Comparison of ENCODE assay signal across 12 cellular contexts in the genomic region with DNA sequence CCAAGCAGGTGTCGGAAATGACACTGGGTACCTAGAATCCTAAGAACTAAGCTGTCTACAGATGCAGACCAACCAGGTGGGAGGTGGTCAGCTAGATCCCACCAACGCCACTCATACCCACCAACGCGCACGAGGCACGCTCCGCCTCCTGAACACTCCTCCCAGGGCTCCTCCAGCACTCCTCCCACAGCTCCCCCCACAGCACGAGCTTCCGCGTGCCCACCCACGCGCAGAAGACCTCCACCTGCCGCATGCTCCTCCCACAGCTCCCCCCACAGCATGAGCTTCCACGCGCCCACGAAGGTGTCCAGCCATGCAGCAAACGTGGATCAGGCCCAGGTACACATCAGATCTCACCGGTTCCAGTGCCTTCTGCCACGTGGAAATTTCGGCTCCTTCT.
DNase-seq lines count a peak whose midpoint lies in the region; ATAC-seq and TF ChIP-seq lines count a peak whose summit lies in the region.
"Had no signal": no experiment of that assay in that cellular context is flagged by ENCODE, and none has a peak within 500 bp of the region (broad histone marks: within the 10 kb centered on the region; RNA-seq: fewer than 3 reads in every experiment).

No MANE protein-coding gene starts in this region.

- peaks cover 22% of the 10 kb centered on the region for H3K4me1 ChIP-seq in CD4-positive, CD25-positive, alpha-beta regulatory T cell (ENCODE audit: control insufficient read depth, insufficient read depth, low read length, poor library complexity, severe bottlenecking)
- H3K4me1 ChIP-seq in RWPE2 (ENCODE audit: insufficient read depth, poor library complexity, severe bottlenecking) (no peaks in the 10 kb centered on the region), psoas muscle (no peaks in the 10 kb centered on the region), Karpas-422 (ENCODE audit: low read length) (peaks cover 48% of the 10 kb centered on the region)

- H3K9ac ChIP-seq in Karpas-422 (ENCODE audit: low read length) = no peak overlapping the region

- peaks cover 8% of the 10 kb centered on the region for H3K36me3 Mint-ChIP-seq in CD4-positive, CD25-positive, alpha-beta regulatory T cell
- peaks cover under 1 to 16% (median 8%) of the 10 kb centered on the region in 3 donors for H3K36me3 Mint-ChIP-seq in immature natural killer cell

- TF ChIP-seq CTCF in RWPE2 (IDR thresholded peaks at IDR 0.05; ENCODE audit: poor library complexity, severe bottlenecking) = no peak
- TF ChIP-seq CTCF in psoas muscle (IDR thresholded peaks at IDR 0.05) = no peak

- no peaks in the 10 kb centered on the region for H3K36me3 ChIP-seq in CD4-positive, CD25-positive, alpha-beta regulatory T cell (ENCODE audit: control insufficient read depth, insufficient read depth, low read length)
- H3K36me3 ChIP-seq in RWPE2 (ENCODE audit: low read depth) = no peaks in the 10 kb centered on the region
- H3K36me3 ChIP-seq in psoas muscle (ENCODE audit: insufficient read depth in 1 of 2, low read depth in 1 of 2) = no peaks in the 10 kb centered on the region
- H3K36me3 ChIP-seq in Karpas-422 (ENCODE audit: insufficient read depth, low read length) = no peaks in the 10 kb centered on the region

- H3K27me3 Mint-ChIP-seq in CD4-positive, CD25-positive, alpha-beta regulatory T cell = no peaks in the 10 kb centered on the region
- peaks cover 16 to 23% (median 17%) of the 10 kb centered on the region in 3 donors for H3K27me3 Mint-ChIP-seq in immature natural killer cell (ENCODE audit: low read depth in 3 of 3)

- intact Hi-C loops in psoas muscle (cut with DNase I) = no loop called here

- peak overlapping the region in 2 of 3 donors; percentile 77 to 89 for H3K27ac Mint-ChIP-seq in CD4-positive, CD25-positive, alpha-beta regulatory T cell
- peak overlapping the region in 1 of 6 donors; percentile 56 for H3K27ac Mint-ChIP-seq in immature natural killer cell

- no peak overlapping the region for H3K4me3 ChIP-seq in CD4-positive, CD25-positive, alpha-beta regulatory T cell (ENCODE audit: low read depth, low read length)
- no peak overlapping the region for H3K4me3 ChIP-seq in RWPE2 (ENCODE audit: severe bottlenecking)
- no peak overlapping the region for H3K4me3 ChIP-seq in psoas muscle
- H3K4me3 ChIP-seq in Karpas-422 (ENCODE audit: low read length) = no peak overlapping the region
- H3K4me3 ChIP-seq: hepatocyte had no signal

- no peak overlapping the region for H3K27ac ChIP-seq in CD4-positive, CD25-positive, alpha-beta regulatory T cell (ENCODE audit: insufficient read depth, low read length, poor library complexity, severe bottlenecking)
- no peak overlapping the region for H3K27ac ChIP-seq in RWPE2 (ENCODE audit: poor library complexity, severe bottlenecking)
- no peak overlapping the region for H3K27ac ChIP-seq in psoas muscle
- no peak overlapping the region for H3K27ac ChIP-seq in Karpas-422 (ENCODE audit: low read length)

- no peak for DNase-seq in CD4-positive, CD25-positive, alpha-beta regulatory T cell
- DNase-seq in RWPE2 (ENCODE audit: low spot score) = peak; percentile 28
- no peak for DNase-seq in immature natural killer cell
- peak; percentile 5 to 34 for DNase-seq in psoas muscle
- no peak for DNase-seq in Karpas-422
- DNase-seq in kidney tubule cell (ENCODE audit: low spot score) = no peak
- DNase-seq: NCI-H1930, NCI-H69 had no signal

- H3K9me2 ChIP-seq in Karpas-422 (replicated peaks; ENCODE audit: insufficient read depth, low read length) = no peaks in the 10 kb centered on the region

- 92 to 93% (median 92%) methylated on average over 20 of the region's 20 CpGs for WGBS in psoas muscle, 3 donors

- H4K20me1 ChIP-seq in Karpas-422 (ENCODE audit: insufficient read depth, low read depth, low read length) = peaks cover 21% of the 10 kb centered on the region

- no peaks in the 10 kb centered on the region for H3K9me3 Mint-ChIP-seq in CD4-positive, CD25-positive, alpha-beta regulatory T cell
- H3K9me3 Mint-ChIP-seq in immature natural killer cell = no peaks in the 10 kb centered on the region
- H3K9me3 Mint-ChIP-seq: activated T-cell treated with anti-CD3 and anti-CD28 coated beads, Interleukin-2, amount 50 U/mL, for 72 hours had no signal

- H3K4me3 Mint-ChIP-seq in CD4-positive, CD25-positive, alpha-beta regulatory T cell = peak overlapping the region in 2 of 4 donors; percentile 18 to 24
- H3K4me3 Mint-ChIP-seq in immature natural killer cell = peak overlapping the region in 3 of 5 donors; percentile 47 to 97 (median 90)

- no peaks in the 10 kb centered on the region for H3K79me2 ChIP-seq in Karpas-422 (ENCODE audit: low read length)
- H3K79me2 ChIP-seq: hepatocyte had no signal

- H3K9me3 ChIP-seq in CD4-positive, CD25-positive, alpha-beta regulatory T cell (ENCODE audit: control insufficient read depth in 2 of 2, low read length in 2 of 2) = no peaks in the 10 kb centered on the region
- H3K9me3 ChIP-seq in RWPE2 (ENCODE audit: severe bottlenecking) (no peaks in the 10 kb centered on the region), psoas muscle (no peaks in the 10 kb centered on the region), Karpas-422 (ENCODE audit: low read length) (no peaks in the 10 kb centered on the region)

- ATAC-seq in CD4-positive, CD25-positive, alpha-beta regulatory T cell (ENCODE audit: low read depth in 2 of 2) = no peak
- no peak for ATAC-seq in RWPE2 (ENCODE audit: low read depth)
- no peak for ATAC-seq in psoas muscle
- ATAC-seq in HG03097 (IDR thresholded peaks at IDR 0.05; ENCODE audit: low FRiP score, unreplicated experiment) = no peak
- ATAC-seq in HG03442 (IDR thresholded peaks at IDR 0.05; ENCODE audit: unreplicated experiment) = no peak

- H3K4me1 Mint-ChIP-seq in CD4-positive, CD25-positive, alpha-beta regulatory T cell = peaks cover 7 to 62% (median 33%) of the 10 kb centered on the region in 4 donors
- H3K4me1 Mint-ChIP-seq in immature natural killer cell = peaks cover 63 to 64% of the 10 kb centered on the region in 2 donors

- no peak overlapping the region for H3K4me2 ChIP-seq in Karpas-422 (ENCODE audit: low read depth, low read length, poor library complexity, severe bottlenecking)

- no peak overlapping the region for H2AFZ ChIP-seq in Karpas-422 (ENCODE audit: low read length)
- H2AFZ ChIP-seq: hepatocyte had no signal

- H3K27me3 ChIP-seq in CD4-positive, CD25-positive, alpha-beta regulatory T cell (ENCODE audit: control insufficient read depth, insufficient read depth, low read length) = no peaks in the 10 kb centered on the region
- no peaks in the 10 kb centered on the region for H3K27me3 ChIP-seq in RWPE2 (ENCODE audit: insufficient read depth, poor library complexity, severe bottlenecking)
- no peaks in the 10 kb centered on the region for H3K27me3 ChIP-seq in psoas muscle (ENCODE audit: insufficient read depth in 3 of 3, low read length in 2 of 3)
- H3K27me3 ChIP-seq in Karpas-422 (ENCODE audit: low read length) = no peaks in the 10 kb centered on the region
- H3K27me3 ChIP-seq: hepatocyte had no signal

Comparison
In these comparisons a context has a peak if more than half of its experiments do, and no peak if none do; other contexts are left out.
1. DNase-seq: peak in RWPE2 (single experiment) and psoas muscle (2 of 2); none in CD4-positive, CD25-positive, alpha-beta regulatory T cell (0 of 3), immature natural killer cell (0 of 3), Karpas-422 (single experiment) and kidney tubule cell (single experiment).